20 cellular contexts compared by ENCODE assay signal in the genomic region with DNA sequence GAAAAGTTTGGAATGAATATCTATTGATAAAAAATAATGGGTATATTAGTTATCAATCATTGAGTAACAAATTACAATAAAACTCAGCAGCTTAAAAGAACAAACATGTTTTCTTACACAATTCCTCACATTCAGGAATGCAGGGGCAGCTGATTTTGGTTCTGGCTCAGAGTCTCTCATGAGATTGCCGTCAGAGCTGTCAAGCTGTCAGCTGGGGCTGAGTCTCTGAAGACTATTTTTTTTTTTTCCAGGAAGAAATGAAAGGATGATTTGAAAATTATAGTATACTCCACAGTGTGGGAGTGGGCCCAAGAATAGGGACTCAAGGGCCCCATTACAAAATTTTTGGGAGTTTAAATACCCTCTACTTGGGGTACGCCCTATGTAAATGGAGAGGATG.
"Had no signal": no experiment of that assay in that cellular context is flagged by ENCODE, and none has a peak within 500 bp of the region (broad histone marks: within the 10 kb centered on the region; RNA-seq: fewer than 3 reads in every experiment).

No MANE protein-coding gene starts in this region.

- H3K27me3 ChIP-seq: SJSA1 had no signal

- H3K36me3 ChIP-seq: SJSA1 had no signal

- H3K27ac ChIP-seq: SJSA1, SK-N-MC had no signal

- H3K4me3 ChIP-seq: SJSA1, SK-N-MC had no signal

- DNase-seq: KBM-7, MV-4-11, NCI-H1048, NCI-H1105, NCI-H1417, NCI-H1436 treated with DMSO at 0.1 percent for 48 hours, NCI-H1694 treated with DMSO at 0.1 percent for 48 hours, NCI-H1930, NCI-H2081, NCI-H2107, NCI-H2227 treated with DMSO at 0.1 percent for 48 hours, NCI-H446, NCI-H510A, NCI-H524 treated with DMSO at 0.1 percent for 48 hours, NCI-H69, NCI-H774, RPMI8226, SIG-M5 had no signal
